15 cellular contexts compared by ENCODE assay signal in genomic region chr15:85445361-85445760, GRCh38.
DNase-seq lines count a peak whose midpoint lies in the region; ATAC-seq and TF ChIP-seq lines count a peak whose summit lies in the region.
"Had no signal": no experiment of that assay in that cellular context is flagged by ENCODE, and none has a peak within 500 bp of the region (broad histone marks: within the 10 kb centered on the region; RNA-seq: fewer than 3 reads in every experiment).

No MANE protein-coding gene starts in this region.

- peak overlapping the region; percentile 63 for H3K9ac ChIP-seq in smooth muscle cell (ENCODE audit: low read depth)
- H3K9ac ChIP-seq: SK-N-SH had no signal

- ATAC-seq in left colon (peak; percentile 59), HG02642 (IDR thresholded peaks at IDR 0.05; ENCODE audit: poor library complexity, unreplicated experiment) (no peak)

- no peak overlapping the region for H3K4me2 ChIP-seq in smooth muscle cell
- H3K4me2 ChIP-seq: SK-N-SH had no signal

- 96% methylated on average over 1 of the region's 1 CpG for WGBS in smooth muscle cell (ENCODE audit: low lambda C conversion rate)

- H3K4me3 Mint-ChIP-seq in CD4-positive, alpha-beta memory T cell, result no peak overlapping the region
- peak overlapping the region in 1 of 4 donors; percentile 44 for H3K4me3 Mint-ChIP-seq in IgD-negative memory B cell

- H3K4me1 Mint-ChIP-seq in CD4-positive, alpha-beta memory T cell, result peaks cover 49 to 80% (median 72%) of the 10 kb centered on the region in 4 donors
- H3K4me1 Mint-ChIP-seq in IgD-negative memory B cell, result peaks cover 59 to 71% (median 71%) of the 10 kb centered on the region in 3 donors

- H2AFZ ChIP-seq in smooth muscle cell (ENCODE audit: low read depth), result no peak overlapping the region
- H2AFZ ChIP-seq: PC-9 had no signal

- H3K27ac ChIP-seq in CD4-positive, alpha-beta memory T cell (ENCODE audit: low read depth, low read length), result no peak overlapping the region
- peak overlapping the region; percentile 86 for H3K27ac ChIP-seq in smooth muscle cell (ENCODE audit: low read depth)
- H3K27ac ChIP-seq: C4-2B, PC-9 had no signal

- peaks cover 0 to 22% (median 16%) of the 10 kb centered on the region in 8 donors for H3K9me3 Mint-ChIP-seq in CD4-positive, alpha-beta memory T cell
- peaks cover 0 to 4% (median under 1%) of the 10 kb centered on the region in 3 donors for H3K9me3 Mint-ChIP-seq in IgD-negative memory B cell

- H3K79me2 ChIP-seq in smooth muscle cell (ENCODE audit: low read depth), result peaks cover 98% of the 10 kb centered on the region

- no peak overlapping the region for H3K4me3 ChIP-seq in CD4-positive, alpha-beta memory T cell (ENCODE audit: low read length in 2 of 2)
- H3K4me3 ChIP-seq in smooth muscle cell, result no peak overlapping the region
- H3K4me3 ChIP-seq: PC-9 had no signal

- no peaks in the 10 kb centered on the region for H3K27me3 ChIP-seq in CD4-positive, alpha-beta memory T cell (ENCODE audit: insufficient read depth, low read length)
- H3K27me3 ChIP-seq in smooth muscle cell (ENCODE audit: low read depth), result no peaks in the 10 kb centered on the region

- H3K36me3 Mint-ChIP-seq in CD4-positive, alpha-beta memory T cell, result peaks cover 14 to 25% of the 10 kb centered on the region in 2 donors
- H3K36me3 Mint-ChIP-seq in IgD-negative memory B cell, result peaks cover 11% of the 10 kb centered on the region

- H3F3A ChIP-seq in smooth muscle cell (ENCODE audit: low read depth), result peaks cover 10% of the 10 kb centered on the region

- no peaks in the 10 kb centered on the region for H3K9me3 ChIP-seq in CD4-positive, alpha-beta memory T cell (ENCODE audit: control insufficient read depth in 1 of 2, low read length in 2 of 2)
- peaks cover 5% of the 10 kb centered on the region for H3K9me3 ChIP-seq in smooth muscle cell (replicated peaks; ENCODE audit: low read depth)

- no peak for DNase-seq in CD4-positive, alpha-beta memory T cell
- DNase-seq in left colon, result no peak
- no peak for DNase-seq in smooth muscle cell (lab: John Stamatoyannopoulos, UW; ENCODE audit: unreplicated experiment)
- no peak for DNase-seq in SKM-1 treated with dmso at 0.1 percent for 144 hours (lab: John Stamatoyannopoulos, UW; ENCODE audit: unreplicated experiment)
- DNase-seq in GM19238 (ENCODE audit: insufficient read length, low spot score), result no peak
- DNase-seq: COR-L47, KBM-7, NCI-H1048, NCI-H226, NCI-H526 treated with DMSO at 0.1 percent for 48 hours, PC-9, SK-N-SH had no signal

- intact Hi-C loops in CD4-positive, alpha-beta memory T cell (cut with micrococcal nuclease), result no loop called here
- intact Hi-C loops in left colon (cut with DNase I, micrococcal nuclease), result no loop called here

- POLR2A ChIA-PET in CD4-positive, alpha-beta memory T cell (lab: Charles Lee; ENCODE audit: partially characterized antibody), result no interaction called here

- no peaks in the 10 kb centered on the region for H3K27me3 Mint-ChIP-seq in CD4-positive, alpha-beta memory T cell
- no peaks in the 10 kb centered on the region for H3K27me3 Mint-ChIP-seq in IgD-negative memory B cell

- H3K27ac Mint-ChIP-seq in CD4-positive, alpha-beta memory T cell, result peak overlapping the region in 5 of 7 donors; percentile 5 to 57 (median 19)
- peak overlapping the region; percentile 33 to 92 (median 84) for H3K27ac Mint-ChIP-seq in IgD-negative memory B cell

- no peak for TF ChIP-seq CTCF in smooth muscle cell (IDR thresholded peaks at IDR 0.05; ENCODE audit: borderline replicate concordance, insufficient read depth, poor library complexity, severe bottlenecking)

- no peaks in the 10 kb centered on the region for H3K36me3 ChIP-seq in CD4-positive, alpha-beta memory T cell (ENCODE audit: insufficient read depth, low read length)
- no peaks in the 10 kb centered on the region for H3K36me3 ChIP-seq in smooth muscle cell (ENCODE audit: low read depth)

- peaks cover 44% of the 10 kb centered on the region for H4K20me1 ChIP-seq in smooth muscle cell (ENCODE audit: low read depth)

- CTCF ChIA-PET in CD4-positive, alpha-beta memory T cell (lab: Charles Lee; ENCODE audit: partially characterized antibody), result interaction anchor here (1.0 kb wide), 1 partner anchor 65 kb away, joined by 3 read pairs; the partner anchor contains the start of gene AKAP13

- H3K4me1 ChIP-seq in CD4-positive, alpha-beta memory T cell (ENCODE audit: insufficient read depth, low read length), result peaks cover 37% of the 10 kb centered on the region
- H3K4me1 ChIP-seq in smooth muscle cell (ENCODE audit: low read depth), result peaks cover 33% of the 10 kb centered on the region
